Comparison of ENCODE assay signal across 21 cellular contexts in genomic region chr14:72913809-72914208, GRCh38. TPM values are rescaled to one million over a fixed set of nuclear protein-coding genes. Genes with fewer than 3 reads are reported as not detected.
DNase-seq lines count a peak whose midpoint lies in the region; ATAC-seq, FAIRE-seq and TF ChIP-seq lines count a peak whose summit lies in the region.
"Had no signal": no experiment of that assay in that cellular context is flagged by ENCODE, and none has a peak within 500 bp of the region (broad histone marks: within the 10 kb centered on the region; RNA-seq: fewer than 3 reads in every experiment).

No MANE protein-coding gene starts in this region.

- H3F3A ChIP-seq in Loucy (ENCODE audit: low read depth) = 0 out of 2 replicates have a peak, but pooled peaks cover 5% of the 10 kb centered on the region

- TF ChIP-seq RAD21 in K562 (CRISPR knock-in tag; conservative IDR thresholded peaks at IDR 0.05 in 1 of 2, IDR thresholded peaks at IDR 0.05 in 1 of 2) = no peak

- DNase-seq in EH (ENCODE audit: low read depth) (peak; percentile 25), K562 (ENCODE audit: extremely low read depth in 1 of 4, low spot score in 3 of 4) (no peak), esophagus squamous epithelium (lab: John Stamatoyannopoulos, UW) (no peak), sigmoid colon (no peak)
- DNase-seq: CD4-positive, CD25-positive, alpha-beta regulatory T cell; CD8-positive, alpha-beta T cell; DMS 273 treated with DMSO at 0.1 percent for 48 hours; DMS79; GOT3 had no signal

- H3K27me3 ChIP-seq in Loucy (ENCODE audit: insufficient read depth, low read length, poor library complexity, severe bottlenecking) = no peaks in the 10 kb centered on the region
- H3K27me3 ChIP-seq in K562 (ENCODE audit: control insufficient read depth in 2 of 2, insufficient read depth in 2 of 2, low read length in 2 of 2) = no peaks in the 10 kb centered on the region
- peaks cover 0 to 5% (median 0%) of the 10 kb centered on the region in 4 donors for H3K27me3 ChIP-seq in esophagus squamous epithelium
- no peaks in the 10 kb centered on the region for H3K27me3 ChIP-seq in sigmoid colon
- H3K27me3 ChIP-seq: BLaER1 had no signal

- H3K9me3 ChIP-seq in HEK293 (ENCODE audit: control insufficient read depth, insufficient read depth, low read depth, low read length) = no peaks in the 10 kb centered on the region
- no peaks in the 10 kb centered on the region for H3K9me3 ChIP-seq in Loucy (ENCODE audit: insufficient read depth, low read depth, low read length)
- no peaks in the 10 kb centered on the region for H3K9me3 ChIP-seq in K562 (replicated peaks; ENCODE audit: control insufficient read depth, insufficient read depth, low read depth, low read length)
- no peaks in the 10 kb centered on the region for H3K9me3 ChIP-seq in esophagus squamous epithelium
- no peaks in the 10 kb centered on the region for H3K9me3 ChIP-seq in sigmoid colon
- H3K9me3 ChIP-seq: BLaER1, HAP-1 had no signal

- BruUV-seq in K562 (replicated peaks; lab: Mats Ljungman, UMichigan) = no TSS peak

- no peak for TF ChIP-seq POLR2A in K562 (conservative IDR thresholded peaks at IDR 0.05)
- no peak for TF ChIP-seq POLR2A in esophagus squamous epithelium (IDR thresholded peaks at IDR 0.05)
- TF ChIP-seq POLR2A in sigmoid colon (IDR thresholded peaks at IDR 0.05) = no peak

- H3K9ac ChIP-seq in Loucy (ENCODE audit: low read depth, low read length, poor library complexity, severe bottlenecking) (no peak overlapping the region), K562 (ENCODE audit: insufficient read depth in 1 of 2, low read depth in 2 of 2, low read length in 2 of 2) (no peak overlapping the region)
- H3K9ac ChIP-seq: BLaER1 had no signal

- intact Hi-C loops in K562 (cut with micrococcal nuclease) (no loop called here), esophagus squamous epithelium (cut with DNase I) (no loop called here), sigmoid colon (cut with DNase I) (no loop called here)

- TF ChIP-seq EP300 in K562 (IDR thresholded peaks at IDR 0.05; ENCODE audit: low read length) (no peak), sigmoid colon (IDR thresholded peaks at IDR 0.05) (no peak)

- H3K36me3 ChIP-seq in HEK293 (ENCODE audit: control insufficient read depth in 2 of 2, insufficient read depth in 1 of 2, low read length in 2 of 2) = no peaks in the 10 kb centered on the region
- no peaks in the 10 kb centered on the region for H3K36me3 ChIP-seq in Loucy (ENCODE audit: insufficient read depth, low read length)
- H3K36me3 ChIP-seq in K562 (ENCODE audit: control insufficient read depth, insufficient read depth, low read length) = no peaks in the 10 kb centered on the region
- no peaks in the 10 kb centered on the region for H3K36me3 ChIP-seq in esophagus squamous epithelium
- H3K36me3 ChIP-seq in sigmoid colon = no peaks in the 10 kb centered on the region
- H3K36me3 ChIP-seq: BLaER1, HAP-1 had no signal

- TF ChIP-seq CTCF in HEK293 (tag by site-specific recombination; IDR thresholded peaks at IDR 0.05) (no peak), Loucy (conservative IDR thresholded peaks at IDR 0.05; ENCODE audit: low read length) (no peak), K562 (IDR thresholded peaks at IDR 0.05 in 2 of 3, conservative IDR thresholded peaks at IDR 0.05 in 1 of 3; ENCODE audit: insufficient read depth in 2 of 3, low read depth in 1 of 3, low read length in 3 of 3) (no peak), esophagus squamous epithelium (IDR thresholded peaks at IDR 0.05) (no peak), sigmoid colon (IDR thresholded peaks at IDR 0.05) (no peak)

- CTCF ChIA-PET in HEK293 (lab: Yijun Ruan, JAX) (interaction anchor here (1.1 kb wide), 1 partner anchor 10 kb away, joined by 4 read pairs; no protein-coding TSS in a partner anchor), K562 (lab: Yijun Ruan, JAX; ENCODE audit: low intra/inter-chr PET ratio) (no interaction called here)

- no peak overlapping the region for H3K4me3 ChIP-seq in HEK293 (ENCODE audit: low read depth, low read length)
- no peak overlapping the region for H3K4me3 ChIP-seq in Loucy (ENCODE audit: low read length, poor library complexity, severe bottlenecking)
- H3K4me3 ChIP-seq in K562 = no peak overlapping the region
- H3K4me3 ChIP-seq in esophagus squamous epithelium = no peak overlapping the region
- no peak overlapping the region for H3K4me3 ChIP-seq in sigmoid colon
- H3K4me3 ChIP-seq: BLaER1, HAP-1 had no signal

- in situ Hi-C loops in K562 (cut with MboI) = no loop called here

- H3K79me2 ChIP-seq in Loucy (ENCODE audit: insufficient read depth, low read length) (no peaks in the 10 kb centered on the region), K562 (ENCODE audit: control insufficient read depth, insufficient read depth, low read length) (no peaks in the 10 kb centered on the region)

- POLR2A ChIA-PET in HEK293 (lab: Yijun Ruan, JAX) = no interaction called here
- POLR2A ChIA-PET in K562 (lab: Yijun Ruan, JAX) = no interaction called here

- H3K27ac ChIP-seq in HEK293 (ENCODE audit: extremely low read depth, low read depth, low read length) = no peak overlapping the region
- H3K27ac ChIP-seq in K562 (ENCODE audit: extremely low read depth, low read depth, low read length) = no peak overlapping the region
- H3K27ac ChIP-seq in esophagus squamous epithelium = no peak overlapping the region
- no peak overlapping the region for H3K27ac ChIP-seq in sigmoid colon
- H3K27ac ChIP-seq: 22Rv1, BLaER1, C4-2B had no signal

- no peak for ATAC-seq in K562
- no peak for ATAC-seq in GM19035 (IDR thresholded peaks at IDR 0.05; ENCODE audit: unreplicated experiment)
- no peak for ATAC-seq in HG03571 (IDR thresholded peaks at IDR 0.05; ENCODE audit: unreplicated experiment)
- ATAC-seq: CD8-positive, alpha-beta T cell had no signal

- H3K4me1 ChIP-seq in HEK293 (ENCODE audit: control insufficient read depth, insufficient read depth, low read length) = no peaks in the 10 kb centered on the region
- H3K4me1 ChIP-seq in Loucy (ENCODE audit: insufficient read depth, low read length, poor library complexity, severe bottlenecking) = peaks cover 9% of the 10 kb centered on the region
- peaks cover 4 to 6% of the 10 kb centered on the region in 2 experiments; a peak in 3 of 5 replicates for H3K4me1 ChIP-seq in K562 (replicated peaks in 1 of 2; ENCODE audit: control insufficient read depth in 2 of 2, insufficient read depth in 2 of 2, low read length in 2 of 2)
- H3K4me1 ChIP-seq in esophagus squamous epithelium = peaks cover 0 to 11% (median 0%) of the 10 kb centered on the region in 3 donors
- peaks cover 0 to 27% (median 2%) of the 10 kb centered on the region in 4 donors for H3K4me1 ChIP-seq in sigmoid colon
- H3K4me1 ChIP-seq: HAP-1 had no signal

- FAIRE-seq in K562 (lab: Jason Lieb, UNC) = no peak
- FAIRE-seq: A204.1, D721Med, H54 had no signal

- H4K20me1 ChIP-seq in Loucy (ENCODE audit: insufficient read depth, low read length, poor library complexity, severe bottlenecking) (no peaks in the 10 kb centered on the region), K562 (replicated peaks; ENCODE audit: control insufficient read depth, insufficient read depth, low read length) (no peaks in the 10 kb centered on the region)
- H4K20me1 ChIP-seq: BLaER1 had no signal

- H3K9me2 ChIP-seq in Loucy (replicated peaks; ENCODE audit: low read depth, low read length) = no peaks in the 10 kb centered on the region

- H3K4me2 ChIP-seq in Loucy (ENCODE audit: low read depth, low read length, poor library complexity, severe bottlenecking) (no peak overlapping the region), K562 (ENCODE audit: insufficient read depth, low read length) (no peak overlapping the region)
- H3K4me2 ChIP-seq: BLaER1 had no signal

- no peaks in the 10 kb centered on the region for H3K9me1 ChIP-seq in K562 (ENCODE audit: control insufficient read depth, insufficient read depth, low read length)

- 7% methylated on average over 2 of the region's 2 CpGs for WGBS in K562 (ENCODE audit: insufficient coverage, low coverage, missing lambda C conversion rate)
- 22 to 37% methylated on average over 2 of the region's 2 CpGs for WGBS in esophagus squamous epithelium, 2 donors
- WGBS in sigmoid colon, 2 donors = 53 to 64% methylated on average over 2 of the region's 2 CpGs

- H2AFZ ChIP-seq in Loucy (ENCODE audit: low read length) = 0 out of 2 replicates have a peak overlapping the region, but pooled peaks have one; percentile 0
- H2AFZ ChIP-seq in K562 (ENCODE audit: low read depth, low read length) = no peak overlapping the region

RNA-seq across cellular contexts. Expression of gene DCAF4, which starts 12.5 kb away (rescaled TPM):
- total RNA-seq in K562 (2011; cell fraction: chromatin; rRNA removed; ENCODE audit: low replicate concordance) = 103 and 169 TPM in 2 replicates
- total RNA-seq in K562 (2011; cell fraction: nucleolus; rRNA removed) = 82.0 and 90.8 TPM in 2 replicates
- 65.7 and 81.0 TPM in 2 replicates for total RNA-seq in K562 (2011; cell fraction: nucleoplasm; rRNA removed)
- 21.4 and 31.3 TPM in 2 replicates for total RNA-seq in K562 (2014; rRNA removed)
- 18.8 and 22.9 TPM in 2 replicates for total RNA-seq in K562 (2014; rRNA removed; fragmentation: Illumina TruSeq; extraction: Trizol)
- total RNA-seq in K562 (2015; rRNA removed; fragmentation: Illumina TruSeq; extraction: Trizol) = 19.6 and 20.4 TPM in 2 replicates
- total RNA-seq in K562 (2021) = 27.9 and 28.2 TPM in 2 replicates
- 26.9 and 31.8 TPM in 2 replicates for polyA plus RNA-seq in K562 (2011; rRNA removed)
- 19.4 and 29.3 TPM in 2 replicates for polyA plus RNA-seq in K562 (2011; cell fraction: cytosol; rRNA removed)
- 98.8 and 105 TPM in 2 replicates for polyA plus RNA-seq in K562 (2011; cell fraction: nucleus; rRNA removed)
- polyA plus RNA-seq in K562 (2012) = 13.8 and 14.5 TPM in 2 replicates
- 40.3 and 49.2 TPM in 2 replicates for polyA plus RNA-seq in K562 (2014; fragmentation: Illumina TruSeq; extraction: Trizol)
- 1 to 10 TPM; 2.7 to 3.8 TPM for polyA plus RNA-seq in K562 (2014; fragmentation: Nextera tagmentation; extraction: Ambion mirVana)
- 27.9 and 34.6 TPM in 2 replicates for polyA plus RNA-seq in K562 (2014; rRNA removed)
- 28.0 and 31.0 TPM in 2 replicates for polyA minus RNA-seq in K562 (2011; rRNA and poly(A)+ RNA removed)
- 6.0 and 10.9 TPM in 2 replicates for polyA minus RNA-seq in K562 (2011; cell fraction: cytosol; rRNA and poly(A)+ RNA removed)
- polyA minus RNA-seq in K562 (2011; cell fraction: nucleus; rRNA and poly(A)+ RNA removed) = 34.7 and 41.1 TPM in 2 replicates
- total RNA-seq in esophagus squamous epithelium = 10 to 100 TPM in 3 of 4 donors, 1 to 10 TPM in 1; 7.0 to 29.0 (median 14.0) TPM
- 10 to 100 TPM; 12.6 to 20.9 (median 16.6) TPM for total RNA-seq in sigmoid colon
- polyA plus RNA-seq in sigmoid colon = 10 to 100 TPM in 1 of 3 donors, 1 to 10 TPM in 2; 5.8 to 14.3 (median 8.4) TPM

RNA-seq across cellular contexts. Expression of gene DPF3, which starts 19.9 kb away (rescaled TPM):
- total RNA-seq in K562 (2011; cell fraction: chromatin; rRNA removed; ENCODE audit: low replicate concordance) = 6.6 TPM in 2 replicates
- total RNA-seq in K562 (2011; cell fraction: nucleolus; rRNA removed) = 4.2 and 4.7 TPM in 2 replicates
- total RNA-seq in K562 (2011; cell fraction: nucleoplasm; rRNA removed) = 3.7 and 5.2 TPM in 2 replicates
- total RNA-seq in K562 (2014; rRNA removed) (1.0 and 4.9 TPM in 2 replicates), K562 (2014; rRNA removed; fragmentation: Illumina TruSeq; extraction: Trizol) (0.64 and 1.2 TPM in 2 replicates), K562 (2015; rRNA removed; fragmentation: Illumina TruSeq; extraction: Trizol) (1.3 and 2.1 TPM in 2 replicates), K562 (2021) (1.1 and 1.7 TPM in 2 replicates), esophagus squamous epithelium (1 to 10 TPM in 1 of 4 donors, under 1 TPM in 2, not detected in 1; under 0.01 to 2.7 (median 0.61) TPM), sigmoid colon (1 to 10 TPM in 3 of 4 donors, under 1 TPM in 1; 0.28 to 2.9 (median 2.0) TPM)
- polyA plus RNA-seq in K562 (2011; rRNA removed) (0.64 and 0.78 TPM in 2 replicates), K562 (2014; fragmentation: Illumina TruSeq; extraction: Trizol) (1.0 and 1.1 TPM in 2 replicates), K562 (2014; fragmentation: Nextera tagmentation; extraction: Ambion mirVana) (under 1 TPM; 0.21 to 0.25 TPM), K562 (2014; rRNA removed) (1.4 and 1.8 TPM in 2 replicates), sigmoid colon (1 to 10 TPM; 1.6 to 4.5 (median 4.2) TPM)
- 0.37 and 0.38 TPM in 2 replicates for polyA plus RNA-seq in K562 (2011; cell fraction: cytosol; rRNA removed)
- 2.2 and 3.4 TPM in 2 replicates for polyA plus RNA-seq in K562 (2011; cell fraction: nucleus; rRNA removed)
- polyA plus RNA-seq in K562 (2012) = 1.0 and 1.3 TPM in 2 replicates
- polyA minus RNA-seq in K562 (2011; rRNA and poly(A)+ RNA removed) = 0.63 and 1.9 TPM in 2 replicates
- polyA minus RNA-seq in K562 (2011; cell fraction: cytosol; rRNA and poly(A)+ RNA removed) = not detected in 2 replicates
- polyA minus RNA-seq in K562 (2011; cell fraction: nucleus; rRNA and poly(A)+ RNA removed) = 3.1 and 3.9 TPM in 2 replicates
- total RNA-seq: G401 had no signal
